1 cellular context compared by ENCODE assay signal in the genomic region with DNA sequence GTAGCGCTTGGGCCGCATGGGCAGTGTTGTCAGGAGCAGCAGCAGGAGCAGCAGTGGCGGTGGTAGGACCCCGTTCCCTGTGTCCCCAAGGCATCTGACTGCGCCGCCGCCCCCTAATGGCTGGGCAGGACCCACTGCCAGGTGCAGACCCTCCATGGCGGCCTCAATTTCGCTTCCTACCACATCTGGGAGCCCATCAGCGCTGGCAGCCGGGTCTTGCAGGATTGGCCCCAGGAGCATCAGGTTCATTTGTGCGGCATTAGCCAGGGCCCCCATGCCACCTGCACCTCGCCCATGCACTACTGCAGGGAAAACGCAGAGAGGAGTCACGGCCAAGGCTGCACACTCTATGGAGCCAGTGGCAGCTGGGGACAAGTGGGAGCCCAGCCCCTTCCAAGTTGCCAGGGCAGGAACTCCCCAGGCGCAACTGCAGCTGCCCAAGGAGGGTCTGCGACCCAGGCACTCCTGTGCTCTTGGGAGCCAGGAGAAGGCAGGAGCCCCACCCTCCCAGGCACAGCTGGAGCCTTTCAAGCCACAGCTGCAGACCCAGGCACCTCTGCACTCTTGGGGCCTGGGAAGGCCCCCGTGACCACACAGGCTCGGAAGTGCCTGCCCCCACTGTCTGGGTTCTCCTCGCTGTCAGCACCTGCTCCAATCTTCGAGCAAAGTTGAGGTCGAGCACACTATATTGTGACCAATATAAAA.
TF ChIP-seq lines count a peak whose summit lies in the region.

No MANE protein-coding gene starts in this region.

TF ChIP-seq in HepG2, 621 proteins besides CTCF, POLR2A, EP300 and RAD21 (continued from another document):
- TF ChIP-seq, protein P1, sequence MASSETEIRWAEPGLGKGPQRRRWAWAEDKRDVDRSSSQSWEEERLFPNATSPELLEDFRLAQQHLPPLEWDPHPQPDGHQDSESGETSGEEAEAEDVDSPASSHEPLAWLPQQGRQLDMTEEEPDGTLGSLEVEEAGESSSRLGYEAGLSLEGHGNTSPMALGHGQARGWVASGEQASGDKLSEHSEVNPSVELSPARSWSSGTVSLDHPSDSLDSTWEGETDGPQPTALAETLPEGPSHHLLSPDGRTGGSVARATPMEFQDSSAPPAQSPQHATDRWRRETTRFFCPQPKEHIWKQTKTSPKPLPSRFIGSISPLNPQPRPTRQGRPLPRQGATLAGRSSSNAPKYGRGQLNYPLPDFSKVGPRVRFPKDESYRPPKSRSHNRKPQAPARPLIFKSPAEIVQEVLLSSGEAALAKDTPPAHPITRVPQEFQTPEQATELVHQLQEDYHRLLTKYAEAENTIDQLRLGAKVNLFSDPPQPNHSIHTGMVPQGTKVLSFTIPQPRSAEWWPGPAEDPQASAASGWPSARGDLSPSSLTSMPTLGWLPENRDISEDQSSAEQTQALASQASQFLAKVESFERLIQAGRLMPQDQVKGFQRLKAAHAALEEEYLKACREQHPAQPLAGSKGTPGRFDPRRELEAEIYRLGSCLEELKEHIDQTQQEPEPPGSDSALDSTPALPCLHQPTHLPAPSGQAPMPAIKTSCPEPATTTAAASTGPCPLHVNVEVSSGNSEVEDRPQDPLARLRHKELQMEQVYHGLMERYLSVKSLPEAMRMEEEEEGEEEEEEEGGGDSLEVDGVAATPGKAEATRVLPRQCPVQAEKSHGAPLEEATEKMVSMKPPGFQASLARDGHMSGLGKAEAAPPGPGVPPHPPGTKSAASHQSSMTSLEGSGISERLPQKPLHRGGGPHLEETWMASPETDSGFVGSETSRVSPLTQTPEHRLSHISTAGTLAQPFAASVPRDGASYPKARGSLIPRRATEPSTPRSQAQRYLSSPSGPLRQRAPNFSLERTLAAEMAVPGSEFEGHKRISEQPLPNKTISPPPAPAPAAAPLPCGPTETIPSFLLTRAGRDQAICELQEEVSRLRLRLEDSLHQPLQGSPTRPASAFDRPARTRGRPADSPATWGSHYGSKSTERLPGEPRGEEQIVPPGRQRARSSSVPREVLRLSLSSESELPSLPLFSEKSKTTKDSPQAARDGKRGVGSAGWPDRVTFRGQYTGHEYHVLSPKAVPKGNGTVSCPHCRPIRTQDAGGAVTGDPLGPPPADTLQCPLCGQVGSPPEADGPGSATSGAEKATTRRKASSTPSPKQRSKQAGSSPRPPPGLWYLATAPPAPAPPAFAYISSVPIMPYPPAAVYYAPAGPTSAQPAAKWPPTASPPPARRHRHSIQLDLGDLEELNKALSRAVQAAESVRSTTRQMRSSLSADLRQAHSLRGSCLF (CRISPR knock-in tag; IDR thresholded peaks at IDR 0.05; ENCODE audit: borderline replicate concordance): no peak
- TF ChIP-seq NFE2 (CRISPR knock-in tag; IDR thresholded peaks at IDR 0.05) (no peak), SMAD9 (CRISPR knock-in tag; IDR thresholded peaks at IDR 0.05) (no peak), ZNF124 (CRISPR knock-in tag; IDR thresholded peaks at IDR 0.05) (no peak), ZNF83 (CRISPR knock-in tag; IDR thresholded peaks at IDR 0.05; ENCODE audit: borderline replicate concordance) (no peak), CENPT (CRISPR knock-in tag; IDR thresholded peaks at IDR 0.05; ENCODE audit: low read depth) (no peak)
- TF ChIP-seq, protein P2, sequence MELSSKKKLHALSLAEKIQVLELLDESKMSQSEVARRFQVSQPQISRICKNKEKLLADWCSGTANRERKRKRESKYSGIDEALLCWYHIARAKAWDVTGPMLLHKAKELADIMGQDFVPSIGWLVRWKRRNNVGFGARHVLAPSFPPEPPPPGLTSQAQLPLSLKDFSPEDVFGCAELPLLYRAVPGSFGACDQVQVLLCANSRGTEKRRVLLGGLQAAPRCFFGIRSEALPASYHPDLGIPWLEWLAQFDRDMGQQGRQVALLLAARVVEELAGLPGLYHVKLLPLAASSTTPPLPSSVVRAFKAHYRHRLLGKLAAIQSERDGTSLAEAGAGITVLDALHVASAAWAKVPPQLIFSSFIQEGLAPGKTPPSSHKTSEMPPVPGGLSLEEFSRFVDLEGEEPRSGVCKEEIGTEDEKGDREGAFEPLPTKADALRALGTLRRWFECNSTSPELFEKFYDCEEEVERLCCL (CRISPR knock-in tag; IDR thresholded peaks at IDR 0.05; ENCODE audit: borderline replicate concordance): no peak
- TF ChIP-seq, protein P3, sequence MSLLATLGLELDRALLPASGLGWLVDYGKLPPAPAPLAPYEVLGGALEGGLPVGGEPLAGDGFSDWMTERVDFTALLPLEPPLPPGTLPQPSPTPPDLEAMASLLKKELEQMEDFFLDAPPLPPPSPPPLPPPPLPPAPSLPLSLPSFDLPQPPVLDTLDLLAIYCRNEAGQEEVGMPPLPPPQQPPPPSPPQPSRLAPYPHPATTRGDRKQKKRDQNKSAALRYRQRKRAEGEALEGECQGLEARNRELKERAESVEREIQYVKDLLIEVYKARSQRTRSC (CRISPR knock-in tag; IDR thresholded peaks at IDR 0.05; ENCODE audit: low read depth): no peak
- TF ChIP-seq, protein P4, sequence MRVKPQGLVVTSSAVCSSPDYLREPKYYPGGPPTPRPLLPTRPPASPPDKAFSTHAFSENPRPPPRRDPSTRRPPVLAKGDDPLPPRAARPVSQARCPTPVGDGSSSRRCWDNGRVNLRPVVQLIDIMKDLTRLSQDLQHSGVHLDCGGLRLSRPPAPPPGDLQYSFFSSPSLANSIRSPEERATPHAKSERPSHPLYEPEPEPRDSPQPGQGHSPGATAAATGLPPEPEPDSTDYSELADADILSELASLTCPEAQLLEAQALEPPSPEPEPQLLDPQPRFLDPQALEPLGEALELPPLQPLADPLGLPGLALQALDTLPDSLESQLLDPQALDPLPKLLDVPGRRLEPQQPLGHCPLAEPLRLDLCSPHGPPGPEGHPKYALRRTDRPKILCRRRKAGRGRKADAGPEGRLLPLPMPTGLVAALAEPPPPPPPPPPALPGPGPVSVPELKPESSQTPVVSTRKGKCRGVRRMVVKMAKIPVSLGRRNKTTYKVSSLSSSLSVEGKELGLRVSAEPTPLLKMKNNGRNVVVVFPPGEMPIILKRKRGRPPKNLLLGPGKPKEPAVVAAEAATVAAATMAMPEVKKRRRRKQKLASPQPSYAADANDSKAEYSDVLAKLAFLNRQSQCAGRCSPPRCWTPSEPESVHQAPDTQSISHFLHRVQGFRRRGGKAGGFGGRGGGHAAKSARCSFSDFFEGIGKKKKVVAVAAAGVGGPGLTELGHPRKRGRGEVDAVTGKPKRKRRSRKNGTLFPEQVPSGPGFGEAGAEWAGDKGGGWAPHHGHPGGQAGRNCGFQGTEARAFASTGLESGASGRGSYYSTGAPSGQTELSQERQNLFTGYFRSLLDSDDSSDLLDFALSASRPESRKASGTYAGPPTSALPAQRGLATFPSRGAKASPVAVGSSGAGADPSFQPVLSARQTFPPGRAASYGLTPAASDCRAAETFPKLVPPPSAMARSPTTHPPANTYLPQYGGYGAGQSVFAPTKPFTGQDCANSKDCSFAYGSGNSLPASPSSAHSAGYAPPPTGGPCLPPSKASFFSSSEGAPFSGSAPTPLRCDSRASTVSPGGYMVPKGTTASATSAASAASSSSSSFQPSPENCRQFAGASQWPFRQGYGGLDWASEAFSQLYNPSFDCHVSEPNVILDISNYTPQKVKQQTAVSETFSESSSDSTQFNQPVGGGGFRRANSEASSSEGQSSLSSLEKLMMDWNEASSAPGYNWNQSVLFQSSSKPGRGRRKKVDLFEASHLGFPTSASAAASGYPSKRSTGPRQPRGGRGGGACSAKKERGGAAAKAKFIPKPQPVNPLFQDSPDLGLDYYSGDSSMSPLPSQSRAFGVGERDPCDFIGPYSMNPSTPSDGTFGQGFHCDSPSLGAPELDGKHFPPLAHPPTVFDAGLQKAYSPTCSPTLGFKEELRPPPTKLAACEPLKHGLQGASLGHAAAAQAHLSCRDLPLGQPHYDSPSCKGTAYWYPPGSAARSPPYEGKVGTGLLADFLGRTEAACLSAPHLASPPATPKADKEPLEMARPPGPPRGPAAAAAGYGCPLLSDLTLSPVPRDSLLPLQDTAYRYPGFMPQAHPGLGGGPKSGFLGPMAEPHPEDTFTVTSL (CRISPR knock-in tag; IDR thresholded peaks at IDR 0.05; ENCODE audit: borderline replicate concordance): no peak
